ENCODE assay signal across 13 cellular contexts in the genomic region with DNA sequence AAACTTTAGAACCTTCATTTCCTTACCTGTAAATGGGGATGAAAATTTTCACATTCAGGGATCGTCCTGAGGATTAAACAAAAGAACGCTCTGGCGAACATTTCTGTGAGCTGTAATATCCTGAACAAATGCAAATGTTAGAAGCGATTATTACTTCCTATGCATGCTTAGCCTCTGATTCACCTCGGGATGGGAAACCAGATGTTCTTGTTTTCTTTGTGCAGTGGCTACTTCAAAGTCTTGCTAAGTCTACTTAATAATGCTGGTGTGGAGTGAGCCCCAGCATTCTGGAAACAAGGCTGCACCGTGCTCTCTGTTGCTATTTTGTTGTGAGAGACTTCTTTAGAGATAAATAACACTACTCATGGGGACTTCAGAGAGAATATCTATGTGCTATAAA.
A peak's percentile ranks its signal among the peaks of the same experiment; 100 is the strongest.
DNase-seq lines count a peak whose midpoint lies in the region; ATAC-seq and TF ChIP-seq lines count a peak whose summit lies in the region.
"Had no signal": no experiment of that assay in that cellular context is flagged by ENCODE, and none has a peak within 500 bp of the region (broad histone marks: within the 10 kb centered on the region; RNA-seq: fewer than 3 reads in every experiment).

No MANE protein-coding gene starts in this region.

- peak overlapping the region in 1 of 3 experiments; percentile 1 for H3K4me3 ChIP-seq in mammary epithelial cell (replicated peaks in 1 of 3; ENCODE audit: insufficient read depth in 1 of 3, low read depth in 2 of 3, low read length in 3 of 3)
- H3K4me3 ChIP-seq in left lung: no peak overlapping the region
- H3K4me3 ChIP-seq: Peyer's patch, upper lobe of left lung had no signal

- no peaks in the 10 kb centered on the region for H3K9me3 ChIP-seq in mammary epithelial cell (replicated peaks; ENCODE audit: insufficient read depth, low read length)
- no peaks in the 10 kb centered on the region for H3K9me3 ChIP-seq in left lung
- H3K9me3 ChIP-seq: Peyer's patch, upper lobe of left lung had no signal

- peak overlapping the region; percentile 68 for H3K4me2 ChIP-seq in mammary epithelial cell (ENCODE audit: insufficient read depth, low read depth, low read length)

- peak overlapping the region; percentile 61 for H3K27ac ChIP-seq in mammary epithelial cell (ENCODE audit: insufficient read depth, low read depth, low read length)
- H3K27ac ChIP-seq in left lung: peak overlapping the region in 1 of 2 donors; percentile 90

- CTCF ChIA-PET in mammary epithelial cell (lab: Charles Lee; ENCODE audit: low non-redundant PET): no interaction called here

- WGBS in mammary epithelial cell (ENCODE audit: low coverage, missing lambda C conversion rate): 1% methylated on average over 4 of the region's 6 CpGs

- H3K27me3 ChIP-seq in mammary epithelial cell (ENCODE audit: insufficient read depth, low read length): no peaks in the 10 kb centered on the region
- H3K27me3 ChIP-seq in left lung: no peaks in the 10 kb centered on the region
- H3K27me3 ChIP-seq: Peyer's patch, upper lobe of left lung had no signal

- H3K36me3 ChIP-seq in mammary epithelial cell (ENCODE audit: insufficient read depth, low read length) (no peaks in the 10 kb centered on the region), left lung (no peaks in the 10 kb centered on the region)
- H3K36me3 ChIP-seq: Peyer's patch, upper lobe of left lung had no signal

- intact Hi-C loops in mammary epithelial cell (cut with micrococcal nuclease): loop anchor here (5.0 kb wide), 1 partner anchor 51 kb away; no protein-coding TSS in a partner anchor
- intact Hi-C loops in left lung (cut with DNase I): no loop called here

- H2AFZ ChIP-seq in mammary epithelial cell (ENCODE audit: low read depth, low read length): peak overlapping the region; percentile 65

- peaks cover 46% of the 10 kb centered on the region for H3K4me1 ChIP-seq in mammary epithelial cell (ENCODE audit: insufficient read depth, low read length)
- peaks cover 5 to 61% of the 10 kb centered on the region in 2 donors for H3K4me1 ChIP-seq in left lung

- BruUV-seq in mammary epithelial cell (replicated peaks; lab: Mats Ljungman, UMichigan): no TSS peak

- peak overlapping the region; percentile 6 for H3K9ac ChIP-seq in mammary epithelial cell (ENCODE audit: insufficient read depth, low read length)

- dilution Hi-C loops in mammary epithelial cell (cut with HindIII; ENCODE audit: low sequenced_read_pairs): loop anchor here (5.0 kb wide), 1 partner anchor 41 kb away; no protein-coding TSS in a partner anchor

- in situ Hi-C loops in mammary epithelial cell (cut with MboI; ENCODE audit: low sequenced_read_pairs in 2 of 2): no loop called here
- in situ Hi-C loops in GM13977 (cut with MboI; ENCODE audit: low pct_unique_long_range_greater_than_20kb, low sequenced_read_pairs, unreplicated experiment): no loop called here

- DNase-seq in AG08395 (ENCODE audit: low spot score) (peak; percentile 67), LoVo (ENCODE audit: low spot score) (peak; percentile 57), mammary epithelial cell (peak; percentile 84), left lung (no peak), NCI-H1436 (lab: John Stamatoyannopoulos, UW) (no peak), GM13977 (ENCODE audit: low spot score) (no peak)
- DNase-seq: activated CD4-positive, alpha-beta T cell treated with anti-CD3 and anti-CD28 coated beads for 1 hour; NCI-H1092; Peyer's patch; upper lobe of left lung had no signal

- peak; percentile 36 for ATAC-seq in left lung
- no peak for ATAC-seq in GM21360 (IDR thresholded peaks at IDR 0.05; ENCODE audit: unreplicated experiment)
- no peak for ATAC-seq in HG02840 (IDR thresholded peaks at IDR 0.05; ENCODE audit: low FRiP score, unreplicated experiment)
- ATAC-seq: activated naive CD4-positive, alpha-beta T cell treated with anti-CD3 and anti-CD28 coated beads, Interleukin-2, amount 50 U/mL, for 72 hours had no signal

- no peaks in the 10 kb centered on the region for H4K20me1 ChIP-seq in mammary epithelial cell (ENCODE audit: insufficient read depth, low read length)

- H3K79me2 ChIP-seq in mammary epithelial cell (ENCODE audit: insufficient read depth, low read length): no peaks in the 10 kb centered on the region

- TF ChIP-seq CTCF in mammary epithelial cell (conservative IDR thresholded peaks at IDR 0.05 in 1 of 2, IDR thresholded peaks at IDR 0.05 in 1 of 2; ENCODE audit: extremely low read depth in 1 of 2, insufficient read depth in 1 of 2, low read depth in 1 of 2, low read length in 2 of 2) (no peak), left lung (IDR thresholded peaks at IDR 0.05) (no peak), GM13977 (IDR thresholded peaks at IDR 0.05; ENCODE audit: extremely low read depth, insufficient read depth, missing control alignments) (no peak)

Comparison
In these comparisons a context has a peak if more than half of its experiments do, and no peak if none do; other contexts are left out.
1. DNase-seq: peak in AG08395 (single experiment), LoVo (single experiment) and mammary epithelial cell (single experiment); none in left lung (0 of 2), NCI-H1436 (single experiment) and GM13977 (single experiment).